In the genomic region with DNA sequence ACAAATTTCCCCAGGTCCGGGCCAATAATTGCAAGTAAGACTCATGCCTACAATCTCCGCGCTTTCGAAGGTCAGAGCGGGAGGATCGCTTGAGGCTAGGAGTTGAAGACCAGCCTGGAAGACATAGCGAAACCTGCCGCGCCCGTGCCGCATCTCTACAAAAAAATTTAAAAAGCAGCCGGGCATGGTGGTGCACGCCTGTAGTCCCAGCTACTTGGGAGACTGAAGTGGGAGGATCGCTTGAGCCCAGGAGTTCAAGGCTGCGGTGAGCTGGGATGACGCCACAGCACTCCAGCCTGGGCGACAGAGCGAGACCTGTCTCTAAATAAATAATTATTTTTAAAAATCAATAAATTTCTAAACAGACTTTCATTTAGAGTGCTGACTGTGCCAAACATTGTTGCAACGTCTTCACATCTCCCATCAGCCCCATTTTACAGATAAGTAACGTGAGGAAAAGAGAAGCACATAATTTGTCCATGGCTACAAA, we compare ENCODE assay signal across 8 cellular contexts. TPM values are rescaled to one million over a fixed set of nuclear protein-coding genes. Genes with fewer than 3 reads are reported as not detected.
DNase-seq lines count a peak whose midpoint lies in the region; ATAC-seq and TF ChIP-seq lines count a peak whose summit lies in the region.

No MANE protein-coding gene starts in this region.

- no peaks in the 10 kb centered on the region for H3K27me3 ChIP-seq in Peyer's patch

- H3K4me3 ChIP-seq in Peyer's patch (peak overlapping the region; percentile 54 to 92 (median 72)), foreskin fibroblast (ENCODE audit: low read depth in 1 of 2, low read length in 2 of 2) (peak overlapping the region; percentile 79 to 87)

- H3K9me3 ChIP-seq in Peyer's patch, result no peaks in the 10 kb centered on the region

- peak; percentile 36 for DNase-seq in NCI-H2171 treated with DMSO at 0.1 percent for 48 hours (lab: John Stamatoyannopoulos, UW)
- no peak for DNase-seq in NCI-H2171 (lab: John Stamatoyannopoulos, UW)
- DNase-seq in Peyer's patch, result peak in 1 of 3 donors; percentile 47
- no peak for DNase-seq in foreskin fibroblast
- DNase-seq in sciatic nerve (ENCODE audit: low spot score), result no peak
- no peak for DNase-seq in stimulated activated CD8-positive, alpha-beta memory T cell treated with anti-CD3 and anti-CD28 coated beads, Interleukin-4, amount 100 ng/mL, for 48 hours
- DNase-seq in germinal center (ENCODE audit: low spot score), result no peak
- DNase-seq in NCI-H2227 (lab: John Stamatoyannopoulos, UW; ENCODE audit: unreplicated experiment), result no peak

- no peaks in the 10 kb centered on the region for H3K36me3 ChIP-seq in Peyer's patch

- TF ChIP-seq CTCF in Peyer's patch (IDR thresholded peaks at IDR 0.05) (no peak), foreskin fibroblast (IDR thresholded peaks at IDR 0.05; ENCODE audit: low read depth, low read length) (no peak)

- TF ChIP-seq POLR2A in Peyer's patch (IDR thresholded peaks at IDR 0.05), result no peak

- intact Hi-C loops in sciatic nerve (cut with DNase I), result no loop called here

- peak overlapping the region in 1 of 4 donors; percentile 50 for H3K27ac ChIP-seq in Peyer's patch

- peaks cover 0 to 4% (median 0%) of the 10 kb centered on the region in 4 donors for H3K4me1 ChIP-seq in Peyer's patch

- peak; percentile 64 for ATAC-seq in sciatic nerve

RNA-seq across cellular contexts. Expression of gene CFAP43, which starts 0.5 kb away (rescaled TPM):
- total RNA-seq in Peyer's patch (10 to 100 TPM in 1 of 4 donors, under 1 TPM in 2, not detected in 1; 0.27 to 12.4 (median 0.76) TPM), sciatic nerve (0.98 TPM)

RNA-seq across cellular contexts. Expression of gene GSTO1, which starts 22.0 kb away (rescaled TPM):
- total RNA-seq in Peyer's patch (100 to 1,000 TPM in 1 of 4 donors, 10 to 100 TPM in 3; 46.4 to 105 (median 69.5) TPM), sciatic nerve (55.7 TPM)

RNA-seq across cellular contexts. Expression of gene GSTO2, which starts 36.3 kb away (rescaled TPM):
- total RNA-seq in Peyer's patch (10 to 100 TPM in 3 of 4 donors, 1 to 10 TPM in 1; 9.1 to 15.5 (median 13.7) TPM), sciatic nerve (2.1 TPM)
